In genomic region chr1:119712342-119713038, GRCh38 we compare ENCODE assay signal across 8 cellular contexts. TPM values are rescaled to one million over a fixed set of nuclear protein-coding genes. Genes with fewer than 3 reads are reported as not detected.
A peak's percentile ranks its signal among the peaks of the same experiment; 100 is the strongest.
DNase-seq lines count a peak whose midpoint lies in the region; ATAC-seq and TF ChIP-seq lines count a peak whose summit lies in the region.

No MANE protein-coding gene starts in this region.

- H3K27me3 ChIP-seq in neural progenitor cell (no peaks in the 10 kb centered on the region), thymus (ENCODE audit: control insufficient read depth, insufficient read depth) (no peaks in the 10 kb centered on the region)

- H3K9ac ChIP-seq in neural progenitor cell = peak overlapping the region; percentile 41

- peak; percentile 87 for DNase-seq in GM04504 (ENCODE audit: low read depth)
- peak; percentile 88 for DNase-seq in NCI-H748 (lab: John Stamatoyannopoulos, UW; ENCODE audit: unreplicated experiment)
- peak; percentile 41 for DNase-seq in activated T-cell treated with anti-CD3 and anti-CD28 coated beads, Interleukin-2, amount 50 U/mL, for 1 hour
- peak; percentile 93 for DNase-seq in fibroblast of villous mesenchyme (ENCODE audit: low read depth)
- peak; percentile 89 for DNase-seq in neural progenitor cell (ENCODE audit: low spot score)

- peak; percentile 54 for ATAC-seq in HG03432 (IDR thresholded peaks at IDR 0.05; ENCODE audit: unreplicated experiment)
- no peak for ATAC-seq in HG02970 (IDR thresholded peaks at IDR 0.05; ENCODE audit: low FRiP score, unreplicated experiment)

- H3K4me3 Mint-ChIP-seq in neural progenitor cell = peak overlapping the region; percentile 99

- H3K4me2 ChIP-seq in neural progenitor cell = peak overlapping the region; percentile 82

- no peaks in the 10 kb centered on the region for H3K9me3 Mint-ChIP-seq in neural progenitor cell

- peak overlapping the region; percentile 18 for H2AFZ ChIP-seq in neural progenitor cell (replicated peaks)

- no peaks in the 10 kb centered on the region for H3K9me3 ChIP-seq in neural progenitor cell (ENCODE audit: low read depth)
- H3K9me3 ChIP-seq in thymus (ENCODE audit: control insufficient read depth) = no peaks in the 10 kb centered on the region

- TF ChIP-seq CTCF in fibroblast of villous mesenchyme (IDR thresholded peaks at IDR 0.05; ENCODE audit: insufficient read depth, low read depth, low read length) (no peak), neural progenitor cell (IDR thresholded peaks at IDR 0.05) (no peak)

- H4K20me1 ChIP-seq in neural progenitor cell (ENCODE audit: low read depth) = peaks cover 42% of the 10 kb centered on the region

- peak overlapping the region; percentile 98 for H3K27ac Mint-ChIP-seq in neural progenitor cell

- peaks cover 55% of the 10 kb centered on the region for H3K79me2 ChIP-seq in neural progenitor cell (ENCODE audit: low read depth)

- H3F3A ChIP-seq in neural progenitor cell (ENCODE audit: low read depth) = peaks cover 40% of the 10 kb centered on the region

- H3K27ac ChIP-seq in neural progenitor cell (peak overlapping the region; percentile 30), thymus (ENCODE audit: low read depth) (no peak overlapping the region)

- peaks cover 4% of the 10 kb centered on the region for H3K27me3 Mint-ChIP-seq in neural progenitor cell (ENCODE audit: insufficient read depth, low read depth)

- under 1% methylated on average over 51 of the region's 51 CpGs for WGBS in thymus

- H3K4me1 Mint-ChIP-seq in neural progenitor cell = peaks cover 33% of the 10 kb centered on the region

- peaks cover 11% of the 10 kb centered on the region for H3K36me3 Mint-ChIP-seq in neural progenitor cell

- H3K4me3 ChIP-seq in fibroblast of villous mesenchyme (ENCODE audit: low read depth, low read length) (peak overlapping the region; percentile 93), neural progenitor cell (peak overlapping the region; percentile 83), thymus (ENCODE audit: low read length) (peak overlapping the region; percentile 77)

- H3K4me1 ChIP-seq in neural progenitor cell = peaks cover 38% of the 10 kb centered on the region
- no peaks in the 10 kb centered on the region for H3K4me1 ChIP-seq in thymus (ENCODE audit: control insufficient read depth, insufficient read depth, low read length)

- H3K36me3 ChIP-seq in neural progenitor cell = no peaks in the 10 kb centered on the region
- no peaks in the 10 kb centered on the region for H3K36me3 ChIP-seq in thymus (ENCODE audit: control insufficient read depth, insufficient read depth)

RNA-seq across cellular contexts. Expression of gene PHGDH, which starts 0.8 kb away (rescaled TPM):
- 80.7 and 184 TPM in 2 replicates for total RNA-seq in fibroblast of villous mesenchyme
- 166 and 204 TPM in 2 replicates for total RNA-seq in neural progenitor cell (ENCODE audit: low replicate concordance)
- 13.4 TPM for polyA plus RNA-seq in thymus

RNA-seq across cellular contexts. Expression of gene HMGCS2, which starts 56.2 kb away (rescaled TPM):
- not detected in 2 replicates for total RNA-seq in fibroblast of villous mesenchyme
- not detected in 2 replicates for total RNA-seq in neural progenitor cell (ENCODE audit: low replicate concordance)
- 3.9 TPM for polyA plus RNA-seq in thymus

Comparison
In these comparisons a context has a peak if more than half of its experiments do, and no peak if none do; other contexts are left out.
1. DNase-seq: peak in every context shown above with its lines; median percentile 93 in fibroblast of villous mesenchyme; 89 in neural progenitor cell; 88 in NCI-H748; 87 in GM04504; 41 in activated T-cell treated with anti-CD3 and anti-CD28 coated beads, Interleukin-2, amount 50 U/mL, for 1 hour.